8 cellular contexts compared by ENCODE assay signal in genomic region chr16:11795887-11796226, GRCh38. TPM values are rescaled to one million over a fixed set of nuclear protein-coding genes. Genes with fewer than 3 reads are reported as not detected.
DNase-seq lines count a peak whose midpoint lies in the region; ATAC-seq and TF ChIP-seq lines count a peak whose summit lies in the region.

No MANE protein-coding gene starts in this region.

- H3K27me3 Mint-ChIP-seq in activated CD8-positive, alpha-beta memory T cell treated with anti-CD3 and anti-CD28 coated beads, Interleukin-2, amount 10 ng/mL, durations not matched to agents 7 days and 5 days = no peaks in the 10 kb centered on the region

- no peak for TF ChIP-seq CTCF in ascending aorta (IDR thresholded peaks at IDR 0.05)
- TF ChIP-seq CTCF in liver (IDR thresholded peaks at IDR 0.05; ENCODE audit: low read depth, low read length, missing input control) = no peak

- CTCF ChIA-PET in activated CD8-positive, alpha-beta memory T cell treated with anti-CD3 and anti-CD28 coated beads, Interleukin-2, amount 10 ng/mL, durations not matched to agents 7 days and 5 days (lab: Charles Lee) = interaction anchor here (1.1 to 4.0 kb wide), 7 partner anchors 12 to 53 kb away, joined by 3 to 58 read pairs (median 6); partner anchors contain the start of gene TXNDC11

- H3K4me3 ChIP-seq in ascending aorta (peak overlapping the region; percentile 70 to 91), liver (ENCODE audit: low read depth in 1 of 3, low read length in 3 of 3) (peak overlapping the region; percentile 75 to 92 (median 88)), thymus (ENCODE audit: low read length) (peak overlapping the region; percentile 99)

- no peaks in the 10 kb centered on the region for H3K9me3 ChIP-seq in ascending aorta
- H3K9me3 ChIP-seq in liver (ENCODE audit: control insufficient read depth in 4 of 4, low read length in 3 of 4) = no peaks in the 10 kb centered on the region
- H3K9me3 ChIP-seq in thymus (ENCODE audit: control insufficient read depth) = no peaks in the 10 kb centered on the region

- H3K36me3 ChIP-seq in ascending aorta = no peaks in the 10 kb centered on the region
- H3K36me3 ChIP-seq in liver (ENCODE audit: control insufficient read depth in 4 of 4, insufficient read depth in 3 of 4, low read depth in 1 of 4, low read length in 3 of 4) = no peaks in the 10 kb centered on the region
- H3K36me3 ChIP-seq in thymus (ENCODE audit: control insufficient read depth, insufficient read depth) = no peaks in the 10 kb centered on the region

- H3K27ac ChIP-seq in ascending aorta (peak overlapping the region; percentile 95 to 98), liver (ENCODE audit: low read depth in 1 of 2, low read length in 2 of 2) (peak overlapping the region; percentile 98 to 99), thymus (ENCODE audit: low read depth) (peak overlapping the region; percentile 53)

- peak overlapping the region; percentile 80 for H3K4me3 Mint-ChIP-seq in activated CD8-positive, alpha-beta memory T cell treated with anti-CD3 and anti-CD28 coated beads, Interleukin-2, amount 10 ng/mL, durations not matched to agents 7 days and 5 days

- H3K27ac Mint-ChIP-seq in activated CD8-positive, alpha-beta memory T cell treated with anti-CD3 and anti-CD28 coated beads, Interleukin-2, amount 10 ng/mL, durations not matched to agents 7 days and 5 days = peak overlapping the region; percentile 92

- no peak for DNase-seq in activated CD8-positive, alpha-beta memory T cell treated with anti-CD3 and anti-CD28 coated beads, Interleukin-2, amount 10 ng/mL, durations not matched to agents 7 days and 5 days
- DNase-seq in activated CD8-positive, alpha-beta memory T cell treated with anti-CD3 and anti-CD28 coated beads for 24 hours = no peak
- no peak for DNase-seq in ascending aorta (ENCODE audit: low spot score in 2 of 2)
- no peak for DNase-seq in Ammon's horn (ENCODE audit: low spot score)
- no peak for DNase-seq in NCI-H187 (lab: John Stamatoyannopoulos, UW)
- no peak for DNase-seq in NCI-H146 (lab: John Stamatoyannopoulos, UW)

- H3K9ac ChIP-seq in liver (ENCODE audit: low read depth in 1 of 2, low read length in 2 of 2) = peak overlapping the region; percentile 77 to 94

- H3K4me1 ChIP-seq in ascending aorta = peaks cover 14 to 56% of the 10 kb centered on the region in 2 donors
- peaks cover 11 to 62% (median 47%) of the 10 kb centered on the region in 4 donors for H3K4me1 ChIP-seq in liver (ENCODE audit: control insufficient read depth in 4 of 4, insufficient read depth in 4 of 4, low read length in 3 of 4)
- H3K4me1 ChIP-seq in thymus (ENCODE audit: control insufficient read depth, insufficient read depth, low read length) = peaks cover 60% of the 10 kb centered on the region

- peaks cover 25% of the 10 kb centered on the region for H3K36me3 Mint-ChIP-seq in activated CD8-positive, alpha-beta memory T cell treated with anti-CD3 and anti-CD28 coated beads, Interleukin-2, amount 10 ng/mL, durations not matched to agents 7 days and 5 days

- peaks cover 75% of the 10 kb centered on the region for H3K4me1 Mint-ChIP-seq in activated CD8-positive, alpha-beta memory T cell treated with anti-CD3 and anti-CD28 coated beads, Interleukin-2, amount 10 ng/mL, durations not matched to agents 7 days and 5 days

- H3K9me3 Mint-ChIP-seq in activated CD8-positive, alpha-beta memory T cell treated with anti-CD3 and anti-CD28 coated beads, Interleukin-2, amount 10 ng/mL, durations not matched to agents 7 days and 5 days (ENCODE audit: low read depth) = no peaks in the 10 kb centered on the region

- 75% methylated on average over 8 of the region's 8 CpGs for WGBS in liver
- 79% methylated on average over 8 of the region's 8 CpGs for WGBS in thymus

- TF ChIP-seq RAD21 in liver (IDR thresholded peaks at IDR 0.05) = no peak

- ATAC-seq in activated CD8-positive, alpha-beta memory T cell treated with anti-CD3 and anti-CD28 coated beads, Interleukin-2, amount 10 ng/mL, durations not matched to agents 7 days and 5 days = no peak

- H3K27me3 ChIP-seq in ascending aorta (no peaks in the 10 kb centered on the region), liver (ENCODE audit: control insufficient read depth in 4 of 4, insufficient read depth in 4 of 4, low read length in 3 of 4) (no peaks in the 10 kb centered on the region), thymus (ENCODE audit: control insufficient read depth, insufficient read depth) (no peaks in the 10 kb centered on the region)

- intact Hi-C loops in ascending aorta (cut with DNase I) = loop anchor here (1.0 to 5.0 kb wide), 6 partner anchors 13 to 663 kb away; partner anchors contain the start of genes GSPT1, RSL1D1 and TXNDC11

TF ChIP-seq in liver, 16 proteins besides CTCF, POLR2A, EP300 and RAD21:
- TF ChIP-seq ZBTB33 (IDR thresholded peaks at IDR 0.05) (no peak), FOXA2 (IDR thresholded peaks at IDR 0.05) (no peak), RXRA (IDR thresholded peaks at IDR 0.05) (no peak), EGR1 (IDR thresholded peaks at IDR 0.05; ENCODE audit: low read depth in 2 of 2) (no peak), NR2F2 (IDR thresholded peaks at IDR 0.05) (no peak), JUND (IDR thresholded peaks at IDR 0.05) (no peak), MAX (IDR thresholded peaks at IDR 0.05) (no peak), YY1 (IDR thresholded peaks at IDR 0.05) (no peak), HNF4A (conservative IDR thresholded peaks at IDR 0.05) (no peak), REST (IDR thresholded peaks at IDR 0.05) (no peak), HNF4G (IDR thresholded peaks at IDR 0.05) (no peak), FOXA1 (IDR thresholded peaks at IDR 0.05) (no peak), GABPA (IDR thresholded peaks at IDR 0.05 in 1 of 2, conservative IDR thresholded peaks at IDR 0.05 in 1 of 2) (no peak), TAF1 (conservative IDR thresholded peaks at IDR 0.05) (no peak), ATF3 (IDR thresholded peaks at IDR 0.05) (no peak), SP1 (IDR thresholded peaks at IDR 0.05) (no peak)
TF ChIP-seq in liver: peak in this region for 0.

RNA-seq across cellular contexts. Expression of gene ZC3H7A, which starts 1.2 kb away (rescaled TPM):
- 10 to 100 TPM; 70.7 to 85.9 TPM for total RNA-seq in activated CD8-positive, alpha-beta memory T cell treated with anti-CD3 and anti-CD28 coated beads, Interleukin-2, amount 10 ng/mL, durations not matched to agents 7 days and 5 days
- total RNA-seq in ascending aorta (56.9 TPM), liver (10 to 100 TPM; 33.3 to 37.7 TPM)
- polyA plus RNA-seq in liver (10 to 100 TPM; 12.4 to 16.1 TPM), thymus (69.4 TPM)

RNA-seq across cellular contexts. Expression of gene TXNDC11, which starts 53.2 kb away (rescaled TPM):
- total RNA-seq in activated CD8-positive, alpha-beta memory T cell treated with anti-CD3 and anti-CD28 coated beads, Interleukin-2, amount 10 ng/mL, durations not matched to agents 7 days and 5 days = 10 to 100 TPM; 41.3 to 47.2 TPM
- 86.5 TPM for total RNA-seq in ascending aorta
- total RNA-seq in liver = 10 to 100 TPM; 26.4 to 61.1 TPM
- 10 to 100 TPM; 35.9 to 63.5 TPM for polyA plus RNA-seq in liver
- polyA plus RNA-seq in thymus = 46.4 TPM

RNA-seq across cellular contexts. Expression of gene RSL1D1, which starts 55.5 kb away (rescaled TPM):
- 100 to 1,000 TPM; 128 to 221 TPM for total RNA-seq in activated CD8-positive, alpha-beta memory T cell treated with anti-CD3 and anti-CD28 coated beads, Interleukin-2, amount 10 ng/mL, durations not matched to agents 7 days and 5 days
- total RNA-seq in ascending aorta (160 TPM), liver (10 to 100 TPM; 35.2 to 59.7 TPM)
- polyA plus RNA-seq in liver (10 to 100 TPM; 37.7 to 48.9 TPM), thymus (107 TPM)
